In genomic region chr14:103910262-103910935, GRCh38 we compare ENCODE assay signal across 8 cellular contexts. TPM values are rescaled to one million over a fixed set of nuclear protein-coding genes. Genes with fewer than 3 reads are reported as not detected.
A peak's percentile ranks its signal among the peaks of the same experiment; 100 is the strongest.
DNase-seq lines count a peak whose midpoint lies in the region; ATAC-seq and TF ChIP-seq lines count a peak whose summit lies in the region.

No MANE protein-coding gene starts in this region.

- no peak overlapping the region for H3K4me3 ChIP-seq in kidney epithelial cell (ENCODE audit: low read depth, low read length)

- ATAC-seq in GM19023 (IDR thresholded peaks at IDR 0.05; ENCODE audit: unreplicated experiment): no peak

- DNase-seq in Ammon's horn (ENCODE audit: low spot score): peak; percentile 80
- DNase-seq in H4 (ENCODE audit: low spot score): peak; percentile 87
- peak; percentile 76 for DNase-seq in NCI-H2196 (lab: John Stamatoyannopoulos, UW; ENCODE audit: unreplicated experiment)
- DNase-seq in activated CD4-positive, alpha-beta T cell treated with anti-CD3 and anti-CD28 coated beads for 24 hours (ENCODE audit: low read depth in 2 of 2): peak; percentile 57 to 64
- DNase-seq in cerebellum (ENCODE audit: low spot score): peak; percentile 93
- peak; percentile 80 for DNase-seq in kidney epithelial cell (ENCODE audit: low read depth)
- peak; percentile 48 to 71 for DNase-seq in stimulated activated CD4-positive, alpha-beta T cell treated with anti-CD3 and anti-CD28 coated beads, Interleukin-1b, Interleukin-23, amount 100 ng/mL, for 4 hours (ENCODE audit: low read depth in 2 of 2)

- no peaks in the 10 kb centered on the region for H3K27me3 ChIP-seq in kidney epithelial cell (ENCODE audit: control insufficient read depth, insufficient read depth, low read length)

- TF ChIP-seq CTCF in kidney epithelial cell (IDR thresholded peaks at IDR 0.05; ENCODE audit: insufficient read depth, low read length, poor library complexity, severe bottlenecking): peak; percentile 91

- peaks cover 1% of the 10 kb centered on the region for H3K36me3 ChIP-seq in kidney epithelial cell (ENCODE audit: control insufficient read depth, insufficient read depth, low read length)

RNA-seq across cellular contexts. Expression of gene TDRD9, which starts 17.9 kb away (rescaled TPM):
- total RNA-seq in H4 (2014; rRNA removed; shearing (Covaris generic)): not detected in 2 replicates
- 2.4 TPM for total RNA-seq in cerebellum
- total RNA-seq in kidney epithelial cell: 6.5 and 7.3 TPM in 2 replicates

RNA-seq across cellular contexts. Expression of gene RD3L, which starts 31.9 kb away (rescaled TPM):
- total RNA-seq in H4 (2014; rRNA removed; shearing (Covaris generic)): not detected in 2 replicates
- not detected for total RNA-seq in cerebellum
- not detected in 2 replicates for total RNA-seq in kidney epithelial cell
